14 cellular contexts compared by ENCODE assay signal in genomic region chr5:131322926-131323325, GRCh38. TPM values are rescaled to one million over a fixed set of nuclear protein-coding genes. Genes with fewer than 3 reads are reported as not detected.
DNase-seq lines count a peak whose midpoint lies in the region; ATAC-seq and TF ChIP-seq lines count a peak whose summit lies in the region.
"Had no signal": no experiment of that assay in that cellular context is flagged by ENCODE, and none has a peak within 500 bp of the region (broad histone marks: within the 10 kb centered on the region; RNA-seq: fewer than 3 reads in every experiment).

No MANE protein-coding gene starts in this region.

- no peak overlapping the region; the same call in 1 of the 2 replicates for H3K27ac ChIP-seq in PC-9
- H3K27ac ChIP-seq in naive thymus-derived CD4-positive, alpha-beta T cell (ENCODE audit: low read depth, low read length): no peak overlapping the region
- H3K27ac ChIP-seq: 22Rv1, heart right ventricle, thoracic aorta had no signal

- peaks cover 8 to 35% (median 18%) of the 10 kb centered on the region in 5 experiments for H3K9me3 Mint-ChIP-seq in brain
- H3K9me3 Mint-ChIP-seq in naive thymus-derived CD4-positive, alpha-beta T cell: peaks cover 0 to 6% (median 0%) of the 10 kb centered on the region in 11 donors

- H3K4me1 Mint-ChIP-seq in brain: peaks cover 40% of the 10 kb centered on the region
- H3K4me1 Mint-ChIP-seq in naive thymus-derived CD4-positive, alpha-beta T cell: peaks cover 47 to 90% (median 72%) of the 10 kb centered on the region in 7 donors

- H3K9me2 ChIP-seq in PC-9 (ENCODE audit: insufficient read depth): no peaks in the 10 kb centered on the region

- H3K27me3 Mint-ChIP-seq in brain: no peaks in the 10 kb centered on the region
- no peaks in the 10 kb centered on the region for H3K27me3 Mint-ChIP-seq in naive thymus-derived CD4-positive, alpha-beta T cell

- peak overlapping the region in 4 of 5 experiments; percentile 26 to 88 (median 47) for H3K27ac Mint-ChIP-seq in brain
- H3K27ac Mint-ChIP-seq in naive thymus-derived CD4-positive, alpha-beta T cell: peak overlapping the region; percentile 56 to 89 (median 71)

- H3K4me2 ChIP-seq in PC-9: no peak overlapping the region

- H3K36me3 ChIP-seq in PC-9 (ENCODE audit: low read depth): peaks cover 7% of the 10 kb centered on the region; the same call in 1 of the 2 replicates
- peaks cover under 1 to 21% (median 6%) of the 10 kb centered on the region in 3 experiments for H3K36me3 ChIP-seq in naive thymus-derived CD4-positive, alpha-beta T cell (ENCODE audit: control insufficient read depth in 2 of 3, insufficient read depth in 3 of 3, low read length in 3 of 3)
- H3K36me3 ChIP-seq: thoracic aorta had no signal

- peaks cover 34% of the 10 kb centered on the region for H3K79me2 ChIP-seq in PC-9 (ENCODE audit: low read depth)

- no TSS peak for BruUV-seq in PC-9 (replicated peaks; lab: Mats Ljungman, UMichigan)

- POLR2A ChIA-PET in PC-9 (lab: Charles Lee; ENCODE audit: unreplicated experiment): no interaction called here
- POLR2A ChIA-PET in naive thymus-derived CD4-positive, alpha-beta T cell (lab: Charles Lee): interaction anchor here (0.6 kb wide), 1 partner anchor 8 kb away, joined by 3 read pairs; no protein-coding TSS in a partner anchor

- H3K36me3 Mint-ChIP-seq in brain: peaks cover 69% of the 10 kb centered on the region
- peaks cover 0 to 56% (median 41%) of the 10 kb centered on the region in 5 donors for H3K36me3 Mint-ChIP-seq in naive thymus-derived CD4-positive, alpha-beta T cell

- ATAC-seq in naive thymus-derived CD4-positive, alpha-beta T cell: peak; percentile 14
- ATAC-seq: heart right ventricle had no signal

- DNase-seq in DMS53 (lab: John Stamatoyannopoulos, UW): peak; percentile 50
- no peak for DNase-seq in DMS53 treated with DMSO at 0.1 percent for 48 hours (lab: John Stamatoyannopoulos, UW; ENCODE audit: unreplicated experiment)
- peak; percentile 46 to 63 for DNase-seq in PC-9
- DNase-seq in naive thymus-derived CD4-positive, alpha-beta T cell: no peak
- DNase-seq in OCI-M2 (lab: John Stamatoyannopoulos, UW; ENCODE audit: unreplicated experiment): no peak
- DNase-seq in anterior cingulate cortex (lab: John Stamatoyannopoulos, UW): no peak
- DNase-seq in stimulated activated CD4-positive, alpha-beta T cell treated with anti-CD3 and anti-CD28 coated beads, Interleukin-15, amount 100 ng/mL, for 24 hours: no peak
- DNase-seq: C1 segment of cervical spinal cord; heart right ventricle; NK-92 treated with Interleukin-12 subunit alpha and Interleukin-12 subunit beta, amount 100 ng/mL, for 24 hours; SHP77 had no signal

- H3K4me3 ChIP-seq in PC-9: no peak overlapping the region
- H3K4me3 ChIP-seq in naive thymus-derived CD4-positive, alpha-beta T cell (ENCODE audit: low read length): no peak overlapping the region
- H3K4me3 ChIP-seq: heart right ventricle, thoracic aorta had no signal

- TF ChIP-seq CTCF in PC-9 (conservative IDR thresholded peaks at IDR 0.05) (no peak), brain (conservative IDR thresholded peaks at IDR 0.05) (no peak)

- H2AFZ ChIP-seq in PC-9: no peak overlapping the region

- H3K27me3 ChIP-seq in PC-9 (ENCODE audit: insufficient read depth, low read depth): no peaks in the 10 kb centered on the region
- no peaks in the 10 kb centered on the region for H3K27me3 ChIP-seq in naive thymus-derived CD4-positive, alpha-beta T cell (ENCODE audit: control insufficient read depth in 2 of 2, insufficient read depth in 2 of 2, low read length in 2 of 2)
- H3K27me3 ChIP-seq: heart right ventricle had no signal

- CTCF ChIA-PET in PC-9 (lab: Charles Lee): no interaction called here
- CTCF ChIA-PET in naive thymus-derived CD4-positive, alpha-beta T cell (lab: Charles Lee): no interaction called here

- H3K9me3 ChIP-seq in PC-9 (ENCODE audit: insufficient read depth, low read depth): no peaks in the 10 kb centered on the region
- H3K9me3 ChIP-seq in naive thymus-derived CD4-positive, alpha-beta T cell (ENCODE audit: control insufficient read depth in 2 of 3, low read length in 3 of 3): no peaks in the 10 kb centered on the region
- H3K9me3 ChIP-seq: thoracic aorta had no signal

- no peak overlapping the region for H3K4me3 Mint-ChIP-seq in brain
- peak overlapping the region in 8 of 10 donors; percentile 8 to 61 (median 50) for H3K4me3 Mint-ChIP-seq in naive thymus-derived CD4-positive, alpha-beta T cell

- intact Hi-C loops in PC-9 (cut with micrococcal nuclease; ENCODE audit: unreplicated experiment): loop anchor here (2.0 kb wide), 2 partner anchors 42 to 58 kb away; partner anchors contain the start of gene CDC42SE2
- intact Hi-C loops in naive thymus-derived CD4-positive, alpha-beta T cell (cut with micrococcal nuclease): loop anchor here in 1 of 2 donors (2.0 kb wide), 2 partner anchors 42 to 60 kb away; no protein-coding TSS in a partner anchor

- peaks cover 3% of the 10 kb centered on the region for H3K4me1 ChIP-seq in PC-9 (replicated peaks; ENCODE audit: insufficient read depth)
- H3K4me1 ChIP-seq in naive thymus-derived CD4-positive, alpha-beta T cell (ENCODE audit: control insufficient read depth in 2 of 2, insufficient read depth in 2 of 2, low read length in 2 of 2): peaks cover 25 to 46% of the 10 kb centered on the region in 2 donors

- peaks cover 11% of the 10 kb centered on the region; the same call in 1 of the 2 replicates for H4K20me1 ChIP-seq in PC-9 (ENCODE audit: insufficient read depth)

- H3F3A ChIP-seq in PC-9 (ENCODE audit: insufficient read depth, low read depth): peaks cover 8% of the 10 kb centered on the region

RNA-seq across cellular contexts. Expression of gene CDC42SE2, which starts 59.1 kb away (rescaled TPM):
- 27.3 and 32.8 TPM in 2 replicates for total RNA-seq in PC-9 (2021)
- polyA plus RNA-seq in brain (ENCODE audit: insufficient read depth, low read depth, low replicate concordance): 19.7 TPM
- total RNA-seq in naive thymus-derived CD4-positive, alpha-beta T cell: 100 to 1,000 TPM; 143 to 265 (median 215) TPM
- polyA plus RNA-seq in naive thymus-derived CD4-positive, alpha-beta T cell: 100 to 1,000 TPM; 348 to 482 TPM

Comparison
In these comparisons a context has a peak if more than half of its experiments do, and no peak if none do; other contexts are left out.
1. DNase-seq: peak in DMS53 (single experiment) and PC-9 (2 of 2); none in DMS53 treated with DMSO at 0.1 percent for 48 hours (single experiment), naive thymus-derived CD4-positive, alpha-beta T cell (0 of 9), OCI-M2 (single experiment), anterior cingulate cortex (0 of 58) and stimulated activated CD4-positive, alpha-beta T cell treated with anti-CD3 and anti-CD28 coated beads, Interleukin-15, amount 100 ng/mL, for 24 hours (single experiment).
2. H3K4me3 Mint-ChIP-seq: peak in naive thymus-derived CD4-positive, alpha-beta T cell (8 of 10); none in brain (0 of 5).